8 cellular contexts compared by ENCODE assay signal in the genomic region with DNA sequence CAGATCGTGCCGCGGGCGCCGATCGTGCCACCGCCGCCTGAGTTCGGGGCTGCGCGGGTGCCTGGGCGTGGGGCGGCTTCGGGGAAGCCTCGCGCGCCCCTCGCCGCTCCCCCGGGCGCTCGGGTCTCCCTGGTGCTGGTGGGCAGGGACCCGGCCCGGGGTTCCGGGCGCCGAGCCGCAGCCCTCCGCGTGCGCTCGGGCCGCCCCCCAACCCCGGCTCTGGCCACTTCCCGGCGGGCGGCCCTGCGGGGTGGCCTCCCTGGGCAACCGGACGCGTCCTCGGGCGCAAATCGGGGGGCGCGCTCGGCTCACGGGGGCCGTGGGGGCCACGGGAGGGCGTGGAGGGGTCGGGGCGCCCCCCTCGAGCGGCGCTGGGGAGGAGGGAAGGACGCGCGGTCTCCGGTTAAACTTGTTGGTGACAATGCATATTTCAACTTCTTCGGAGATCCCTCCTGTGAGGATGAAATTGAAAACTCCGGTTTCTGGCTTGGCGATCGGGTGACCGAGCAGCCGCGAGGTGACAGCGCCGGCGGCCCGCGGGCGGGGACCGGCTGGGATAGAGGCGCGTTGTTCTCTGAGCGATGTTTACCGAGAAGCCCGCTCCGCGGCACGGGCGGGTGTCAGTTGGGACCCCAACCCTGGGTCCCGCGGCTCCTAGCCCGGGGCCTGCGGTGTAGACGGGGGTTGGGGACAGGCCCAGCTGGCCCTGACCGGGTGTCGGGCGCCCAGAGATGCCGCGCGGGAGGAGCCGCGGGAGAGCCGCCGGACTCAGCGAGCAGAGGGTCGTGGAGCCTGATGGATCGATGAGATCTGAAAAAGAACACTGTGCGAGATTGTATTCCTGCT. TPM values are rescaled to one million over a fixed set of nuclear protein-coding genes. Genes with fewer than 3 reads are reported as not detected.
DNase-seq lines count a peak whose midpoint lies in the region; ATAC-seq lines count a peak whose summit lies in the region.

No MANE protein-coding gene starts in this region.

- peaks cover 48% of the 10 kb centered on the region for H3K27me3 Mint-ChIP-seq in activated CD4-positive, alpha-beta memory T cell treated with anti-CD3 and anti-CD28 coated beads for 36 hours
- H3K27me3 Mint-ChIP-seq in activated CD4-positive, alpha-beta memory T cell treated with anti-CD3 and anti-CD28 coated beads, Interleukin-2, amount 10 ng/mL, durations not matched to agents 7 days and 5 days, result peaks cover 64% of the 10 kb centered on the region
- peaks cover 70% of the 10 kb centered on the region for H3K27me3 Mint-ChIP-seq in activated T-helper 2 cell treated with anti-CD3 and anti-CD28 coated beads, Interferon-gamma antibody, Interleukin-2, Interleukin-4, amounts not matched to agents 10 μg/mL and 5 μg/mL and 100 μg/mL, durations not matched to agents 14 hours and 24 hours and 36 hours (ENCODE audit: low read depth)

- intact Hi-C loops in activated CD4-positive, alpha-beta memory T cell treated with anti-CD3 and anti-CD28 coated beads for 36 hours (cut with micrococcal nuclease), result loop anchor here (5.0 kb wide), 1 partner anchor 1225 kb away; no protein-coding TSS in a partner anchor
- intact Hi-C loops in activated T-helper 2 cell treated with anti-CD3 and anti-CD28 coated beads, Interferon-gamma antibody, Interleukin-2, Interleukin-4, amounts not matched to agents 10 μg/mL and 5 μg/mL and 100 μg/mL, durations not matched to agents 14 hours and 24 hours and 36 hours (cut with micrococcal nuclease), result no loop called here
- intact Hi-C loops in right cardiac atrium (cut with DNase I), result loop anchor here in 1 of 4 donors (10.0 kb wide), 1 partner anchor 102 kb away; no protein-coding TSS in a partner anchor

- DNase-seq in activated CD4-positive, alpha-beta memory T cell treated with anti-CD3 and anti-CD28 coated beads for 36 hours, result no peak
- DNase-seq in activated CD4-positive, alpha-beta memory T cell treated with anti-CD3 and anti-CD28 coated beads, Interleukin-2, amount 10 ng/mL, durations not matched to agents 7 days and 5 days, result no peak
- DNase-seq in activated T-helper 2 cell treated with anti-CD3 and anti-CD28 coated beads, Interferon-gamma antibody, Interleukin-2, Interleukin-4, amounts not matched to agents 10 μg/mL and 5 μg/mL and 100 μg/mL, durations not matched to agents 14 hours and 24 hours and 36 hours (ENCODE audit: low spot score), result no peak
- DNase-seq in right cardiac atrium, result peak; percentile 26 to 76 (median 73)
- peak; percentile 83 for DNase-seq in retina
- DNase-seq in UCSD-AML1 (lab: John Stamatoyannopoulos, UW; ENCODE audit: unreplicated experiment), result no peak
- no peak for DNase-seq in NCI-H2171 (lab: John Stamatoyannopoulos, UW)
- no peak for DNase-seq in central memory CD4-positive, alpha-beta T cell

- peak overlapping the region; percentile 52 for H3K4me3 Mint-ChIP-seq in activated CD4-positive, alpha-beta memory T cell treated with anti-CD3 and anti-CD28 coated beads for 36 hours
- H3K4me3 Mint-ChIP-seq in activated CD4-positive, alpha-beta memory T cell treated with anti-CD3 and anti-CD28 coated beads, Interleukin-2, amount 10 ng/mL, durations not matched to agents 7 days and 5 days, result no peak overlapping the region
- peak overlapping the region; percentile 49 for H3K4me3 Mint-ChIP-seq in activated T-helper 2 cell treated with anti-CD3 and anti-CD28 coated beads, Interferon-gamma antibody, Interleukin-2, Interleukin-4, amounts not matched to agents 10 μg/mL and 5 μg/mL and 100 μg/mL, durations not matched to agents 14 hours and 24 hours and 36 hours (ENCODE audit: low read depth)

- WGBS in right cardiac atrium, result under 1% methylated on average over 102 of the region's 102 CpGs

- H3K9me3 Mint-ChIP-seq in activated CD4-positive, alpha-beta memory T cell treated with anti-CD3 and anti-CD28 coated beads for 36 hours, result no peaks in the 10 kb centered on the region
- no peaks in the 10 kb centered on the region for H3K9me3 Mint-ChIP-seq in activated CD4-positive, alpha-beta memory T cell treated with anti-CD3 and anti-CD28 coated beads, Interleukin-2, amount 10 ng/mL, durations not matched to agents 7 days and 5 days
- H3K9me3 Mint-ChIP-seq in activated T-helper 2 cell treated with anti-CD3 and anti-CD28 coated beads, Interferon-gamma antibody, Interleukin-2, Interleukin-4, amounts not matched to agents 10 μg/mL and 5 μg/mL and 100 μg/mL, durations not matched to agents 14 hours and 24 hours and 36 hours, result no peaks in the 10 kb centered on the region

- H3K27me3 ChIP-seq in right cardiac atrium (ENCODE audit: control insufficient read depth, insufficient read depth), result no peaks in the 10 kb centered on the region

- CTCF ChIA-PET in activated CD4-positive, alpha-beta memory T cell treated with anti-CD3 and anti-CD28 coated beads for 36 hours (lab: Charles Lee), result no interaction called here
- CTCF ChIA-PET in activated CD4-positive, alpha-beta memory T cell treated with anti-CD3 and anti-CD28 coated beads, Interleukin-2, amount 10 ng/mL, durations not matched to agents 7 days and 5 days (lab: Charles Lee), result no interaction called here

- no peak overlapping the region for H3K27ac Mint-ChIP-seq in activated CD4-positive, alpha-beta memory T cell treated with anti-CD3 and anti-CD28 coated beads for 36 hours
- H3K27ac Mint-ChIP-seq in activated CD4-positive, alpha-beta memory T cell treated with anti-CD3 and anti-CD28 coated beads, Interleukin-2, amount 10 ng/mL, durations not matched to agents 7 days and 5 days, result no peak overlapping the region
- H3K27ac Mint-ChIP-seq in activated T-helper 2 cell treated with anti-CD3 and anti-CD28 coated beads, Interferon-gamma antibody, Interleukin-2, Interleukin-4, amounts not matched to agents 10 μg/mL and 5 μg/mL and 100 μg/mL, durations not matched to agents 14 hours and 24 hours and 36 hours, result no peak overlapping the region

- POLR2A ChIA-PET in activated CD4-positive, alpha-beta memory T cell treated with anti-CD3 and anti-CD28 coated beads for 36 hours (lab: Charles Lee), result no interaction called here
- POLR2A ChIA-PET in activated CD4-positive, alpha-beta memory T cell treated with anti-CD3 and anti-CD28 coated beads, Interleukin-2, amount 10 ng/mL, durations not matched to agents 7 days and 5 days (lab: Charles Lee), result no interaction called here

- peaks cover 5% of the 10 kb centered on the region for H3K4me1 ChIP-seq in right cardiac atrium (ENCODE audit: control insufficient read depth, insufficient read depth, low read length)

- H3K36me3 Mint-ChIP-seq in activated CD4-positive, alpha-beta memory T cell treated with anti-CD3 and anti-CD28 coated beads for 36 hours, result no peaks in the 10 kb centered on the region
- no peaks in the 10 kb centered on the region for H3K36me3 Mint-ChIP-seq in activated CD4-positive, alpha-beta memory T cell treated with anti-CD3 and anti-CD28 coated beads, Interleukin-2, amount 10 ng/mL, durations not matched to agents 7 days and 5 days (ENCODE audit: low read depth)
- H3K36me3 Mint-ChIP-seq in activated T-helper 2 cell treated with anti-CD3 and anti-CD28 coated beads, Interferon-gamma antibody, Interleukin-2, Interleukin-4, amounts not matched to agents 10 μg/mL and 5 μg/mL and 100 μg/mL, durations not matched to agents 14 hours and 24 hours and 36 hours (ENCODE audit: low read depth), result no peaks in the 10 kb centered on the region

- H3K4me1 Mint-ChIP-seq in activated CD4-positive, alpha-beta memory T cell treated with anti-CD3 and anti-CD28 coated beads for 36 hours (ENCODE audit: low read depth), result peaks cover 3% of the 10 kb centered on the region
- H3K4me1 Mint-ChIP-seq in activated CD4-positive, alpha-beta memory T cell treated with anti-CD3 and anti-CD28 coated beads, Interleukin-2, amount 10 ng/mL, durations not matched to agents 7 days and 5 days, result peaks cover 8% of the 10 kb centered on the region
- peaks cover 4% of the 10 kb centered on the region for H3K4me1 Mint-ChIP-seq in activated T-helper 2 cell treated with anti-CD3 and anti-CD28 coated beads, Interferon-gamma antibody, Interleukin-2, Interleukin-4, amounts not matched to agents 10 μg/mL and 5 μg/mL and 100 μg/mL, durations not matched to agents 14 hours and 24 hours and 36 hours (ENCODE audit: low read depth)

- peak; percentile 11 to 13 for ATAC-seq in right cardiac atrium

- H3K9me3 ChIP-seq in right cardiac atrium (ENCODE audit: control insufficient read depth, low read length), result no peaks in the 10 kb centered on the region

- peak overlapping the region; percentile 1 for H3K27ac ChIP-seq in right cardiac atrium (ENCODE audit: low read length)

- peak overlapping the region; percentile 94 for H3K4me3 ChIP-seq in right cardiac atrium (ENCODE audit: low read length)

RNA-seq across cellular contexts. Expression of a gene that starts 0.7 kb away (rescaled TPM):
- total RNA-seq in activated CD4-positive, alpha-beta memory T cell treated with anti-CD3 and anti-CD28 coated beads for 36 hours, result under 1 TPM; 0.10 to 0.46 TPM
- under 1 TPM in 1 of 2 experiments, not detected in 1; 0.08 TPM for total RNA-seq in activated CD4-positive, alpha-beta memory T cell treated with anti-CD3 and anti-CD28 coated beads, Interleukin-2, amount 10 ng/mL, durations not matched to agents 7 days and 5 days
- total RNA-seq in activated T-helper 2 cell treated with anti-CD3 and anti-CD28 coated beads, Interferon-gamma antibody, Interleukin-2, Interleukin-4, amounts not matched to agents 10 μg/mL and 5 μg/mL and 100 μg/mL, durations not matched to agents 14 hours and 24 hours and 36 hours, result 0.05 and 0.66 TPM in 2 replicates
- total RNA-seq in right cardiac atrium, result 10 to 100 TPM; 18.4 to 32.0 (median 21.6) TPM
- 12.3 TPM for polyA plus RNA-seq in right cardiac atrium

Comparison
In these comparisons a context has a peak if more than half of its experiments do, and no peak if none do; other contexts are left out.
1. DNase-seq: peak in right cardiac atrium (3 of 3) and retina (single experiment); none in activated CD4-positive, alpha-beta memory T cell treated with anti-CD3 and anti-CD28 coated beads for 36 hours (single experiment), activated CD4-positive, alpha-beta memory T cell treated with anti-CD3 and anti-CD28 coated beads, Interleukin-2, amount 10 ng/mL, durations not matched to agents 7 days and 5 days (single experiment), activated T-helper 2 cell treated with anti-CD3 and anti-CD28 coated beads, Interferon-gamma antibody, Interleukin-2, Interleukin-4, amounts not matched to agents 10 μg/mL and 5 μg/mL and 100 μg/mL, durations not matched to agents 14 hours and 24 hours and 36 hours (single experiment), UCSD-AML1 (single experiment), NCI-H2171 (single experiment) and central memory CD4-positive, alpha-beta T cell (single experiment).
2. RNA of a gene that starts 0.7 kb away (total RNA-seq): 18.4 to 32.0 TPM in right cardiac atrium; 0.05 to 0.66 TPM in activated T-helper 2 cell treated with anti-CD3 and anti-CD28 coated beads, Interferon-gamma antibody, Interleukin-2, Interleukin-4, amounts not matched to agents 10 μg/mL and 5 μg/mL and 100 μg/mL, durations not matched to agents 14 hours and 24 hours and 36 hours, 0.10 to 0.46 TPM in activated CD4-positive, alpha-beta memory T cell treated with anti-CD3 and anti-CD28 coated beads for 36 hours and 0.08 TPM in activated CD4-positive, alpha-beta memory T cell treated with anti-CD3 and anti-CD28 coated beads, Interleukin-2, amount 10 ng/mL, durations not matched to agents 7 days and 5 days; every median in the first group is over 10 times any median in the second.